ENCODE assay signal across 20 cellular contexts in the genomic region with DNA sequence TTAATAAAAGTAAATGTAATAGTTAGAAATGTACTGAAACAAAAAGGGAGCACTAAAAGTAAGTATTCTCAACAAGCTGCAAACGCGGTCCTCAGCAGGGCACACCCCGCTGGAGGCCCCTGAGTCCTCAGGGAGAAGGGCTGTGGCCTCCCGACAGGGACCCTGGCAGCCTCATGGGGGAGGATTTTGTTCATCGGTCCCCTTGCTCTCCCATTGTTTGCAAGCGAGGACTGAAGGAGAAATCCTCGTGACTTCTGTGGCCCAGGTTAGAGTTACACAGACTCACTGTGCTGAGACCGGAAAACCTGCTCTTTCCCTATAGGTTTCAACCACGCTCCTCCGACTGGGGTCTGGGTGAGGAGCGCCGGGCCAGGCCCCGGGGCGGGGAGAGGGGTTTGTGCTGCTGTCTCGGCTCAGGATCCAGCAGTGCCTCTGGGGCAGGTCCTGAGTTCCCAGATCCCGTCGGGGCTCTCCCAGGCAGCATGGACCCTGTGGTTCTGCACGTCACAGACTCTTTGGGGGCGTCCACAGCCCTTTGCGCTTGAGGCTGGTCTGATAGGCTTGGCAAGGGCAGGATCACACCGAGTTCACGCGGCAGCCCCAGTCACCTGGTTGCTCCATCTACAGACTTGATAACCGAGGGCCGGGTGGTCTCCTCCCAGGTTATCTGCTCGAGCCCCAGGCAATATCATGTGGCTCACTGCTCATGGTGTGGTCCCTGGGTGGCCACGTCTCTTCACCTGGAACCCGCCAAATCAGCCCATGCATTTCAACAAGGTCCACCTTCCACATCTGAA. TPM values are rescaled to one million over a fixed set of nuclear protein-coding genes. Genes with fewer than 3 reads are reported as not detected.
A peak's percentile ranks its signal among the peaks of the same experiment; 100 is the strongest.
DNase-seq lines count a peak whose midpoint lies in the region; ATAC-seq and TF ChIP-seq lines count a peak whose summit lies in the region.
"Had no signal": no experiment of that assay in that cellular context is flagged by ENCODE, and none has a peak within 500 bp of the region (broad histone marks: within the 10 kb centered on the region; RNA-seq: fewer than 3 reads in every experiment).

No MANE protein-coding gene starts in this region.

- intact Hi-C loops in Right ventricle myocardium superior (cut with DNase I) (loop anchor here (5.0 kb wide), 1 partner anchor 391 kb away; no protein-coding TSS in a partner anchor), left ventricle myocardium superior (cut with micrococcal nuclease) (no loop called here)

- DNase-seq in Right ventricle myocardium superior: peak; percentile 29
- no peak for DNase-seq in left ventricle myocardium superior
- peak; percentile 46 for DNase-seq in ecto neural progenitor cell (ENCODE audit: low spot score)
- peak; percentile 81 for DNase-seq in mesenteric fat pad (ENCODE audit: low spot score)
- DNase-seq in type B pancreatic cell (ENCODE audit: extremely low spot score, unreplicated experiment): peak; percentile 64
- no peak for DNase-seq in NCI-H82 (lab: John Stamatoyannopoulos, UW)
- DNase-seq in activated naive CD4-positive, alpha-beta T cell treated with Interleukin-2 at 50 U/mL for 16 hours: no peak
- DNase-seq in activated T-cell treated with anti-CD3 and anti-CD28 coated beads for 4 hours: no peak
- DNase-seq: activated CD4-positive, alpha-beta T cell treated with anti-CD3 and anti-CD28 coated beads, Interleukin-2, amount 10 ng/mL, durations not matched to agents 7 days and 5 days; activated naive CD4-positive, alpha-beta T cell treated with anti-CD3 and anti-CD28 coated beads for 36 hours; anterior cingulate cortex; C1 segment of cervical spinal cord; HCEC 1CT; MM.1S; NCI-H1436 treated with DMSO at 0.1 percent for 48 hours; NCI-H2171; NCI-H524 treated with DMSO at 0.1 percent for 48 hours; stimulated activated CD4-positive, alpha-beta T cell treated with anti-CD3 and anti-CD28 coated beads, Interleukin-12 subunit alpha, Interleukin-12 subunit beta, amount 100 ng/mL, for 4 hours had no signal

- ATAC-seq in Right ventricle myocardium superior (ENCODE audit: poor library complexity) (no peak), left ventricle myocardium superior (no peak)

- H3K27me3 Mint-ChIP-seq in type B pancreatic cell: peaks cover 22% of the 10 kb centered on the region

- H3K4me1 Mint-ChIP-seq in type B pancreatic cell (ENCODE audit: unreplicated experiment): peaks cover 5% of the 10 kb centered on the region
- H3K4me1 Mint-ChIP-seq: memory B cell had no signal

- H3K4me3 Mint-ChIP-seq in type B pancreatic cell: no peak overlapping the region
- H3K4me3 Mint-ChIP-seq: activated CD4-positive, alpha-beta T cell treated with anti-CD3 and anti-CD28 coated beads, Interleukin-2, amount 10 ng/mL, durations not matched to agents 7 days and 5 days; activated naive CD4-positive, alpha-beta T cell treated with anti-CD3 and anti-CD28 coated beads for 36 hours; memory B cell; T-helper 1 cell treated with Interleukin-12 subunit alpha and Interleukin-12 subunit beta and Interleukin-4 antibody, amounts not matched to agents 30 μg/mL and 1 μg/mL, for 36 hours had no signal

- H3K36me3 Mint-ChIP-seq in type B pancreatic cell: peaks cover 3% of the 10 kb centered on the region

- peaks cover 6% of the 10 kb centered on the region for H3K9me3 Mint-ChIP-seq in type B pancreatic cell

- no peak overlapping the region for H3K27ac Mint-ChIP-seq in type B pancreatic cell
- H3K27ac Mint-ChIP-seq: activated CD4-positive, alpha-beta T cell treated with anti-CD3 and anti-CD28 coated beads, Interleukin-2, amount 10 ng/mL, durations not matched to agents 7 days and 5 days; activated naive CD4-positive, alpha-beta T cell treated with anti-CD3 and anti-CD28 coated beads for 36 hours; memory B cell; T-helper 1 cell treated with Interleukin-12 subunit alpha and Interleukin-12 subunit beta and Interleukin-4 antibody, amounts not matched to agents 30 μg/mL and 1 μg/mL, for 36 hours had no signal

- no peak for TF ChIP-seq CTCF in type B pancreatic cell (conservative IDR thresholded peaks at IDR 0.05)

RNA-seq across cellular contexts. Expression of gene MRPL36, which starts 38.8 kb away (rescaled TPM):
- total RNA-seq in Right ventricle myocardium superior: 65.5 TPM
- total RNA-seq in left ventricle myocardium superior: 66.7 TPM
- total RNA-seq in mesenteric fat pad: 50.4 TPM
- total RNA-seq in type B pancreatic cell (ENCODE audit: low replicate concordance): 53.5 and 62.1 TPM in 2 replicates

RNA-seq across cellular contexts. Expression of gene NDUFS6, which starts 40.4 kb away (rescaled TPM):
- total RNA-seq in Right ventricle myocardium superior: 126 TPM
- 128 TPM for total RNA-seq in left ventricle myocardium superior
- 26.4 TPM for total RNA-seq in mesenteric fat pad
- 33.8 and 37.7 TPM in 2 replicates for total RNA-seq in type B pancreatic cell (ENCODE audit: low replicate concordance)

Comparison
In these comparisons a context has a peak if more than half of its experiments do, and no peak if none do; other contexts are left out.
1. DNase-seq: peak in Right ventricle myocardium superior (single experiment), ecto neural progenitor cell (single experiment), mesenteric fat pad (single experiment) and type B pancreatic cell (single experiment); none in left ventricle myocardium superior (single experiment), NCI-H82 (single experiment), activated naive CD4-positive, alpha-beta T cell treated with Interleukin-2 at 50 U/mL for 16 hours (single experiment) and activated T-cell treated with anti-CD3 and anti-CD28 coated beads for 4 hours (single experiment).